In the genomic region with DNA sequence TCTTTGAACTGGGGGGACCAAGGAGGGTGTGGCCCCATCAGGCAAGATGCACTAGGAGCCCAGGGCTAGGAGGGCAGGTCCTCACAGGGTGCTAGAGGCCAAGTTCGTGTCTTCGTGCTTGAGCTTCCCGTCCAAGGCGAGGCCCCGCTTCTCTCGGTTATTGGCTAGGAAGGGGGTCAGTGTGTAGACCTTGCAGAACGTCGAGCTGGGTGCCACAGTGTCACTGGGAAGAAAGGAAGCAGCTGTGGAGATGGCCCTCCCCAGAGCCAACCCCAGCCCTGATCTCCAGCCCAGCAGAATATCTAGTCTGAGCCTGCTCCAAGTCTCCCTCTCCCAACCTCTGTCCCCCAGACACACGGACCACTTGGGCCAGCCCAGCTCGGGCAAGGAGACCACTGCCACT, we compare ENCODE assay signal across 20 cellular contexts. TPM values are rescaled to one million over a fixed set of nuclear protein-coding genes. Genes with fewer than 3 reads are reported as not detected.
DNase-seq lines count a peak whose midpoint lies in the region; ATAC-seq and TF ChIP-seq lines count a peak whose summit lies in the region.
"Had no signal": no experiment of that assay in that cellular context is flagged by ENCODE, and none has a peak within 500 bp of the region (broad histone marks: within the 10 kb centered on the region; RNA-seq: fewer than 3 reads in every experiment).

No MANE protein-coding gene starts in this region.

- no peaks in the 10 kb centered on the region for H4K20me1 ChIP-seq in osteoblast (ENCODE audit: insufficient read depth, low read length)

- H3K79me2 ChIP-seq in osteoblast (ENCODE audit: insufficient read depth, low read length): no peaks in the 10 kb centered on the region

- H3K4me2 ChIP-seq in osteoblast (ENCODE audit: insufficient read depth, low read length): no peak overlapping the region

- H3K4me1 Mint-ChIP-seq in T-helper 2 cell treated with Interferon-gamma antibody and Interleukin-4, amounts not matched to agents 5 μg/mL and 100 μg/mL, for 36 hours (ENCODE audit: low read depth): peaks cover 16% of the 10 kb centered on the region
- peaks cover 38% of the 10 kb centered on the region for H3K4me1 Mint-ChIP-seq in CD14-positive monocyte
- H3K4me1 Mint-ChIP-seq in central memory CD8-positive, alpha-beta T cell: peaks cover 51% of the 10 kb centered on the region
- H3K4me1 Mint-ChIP-seq: neural crest cell had no signal

- H3K27ac ChIP-seq in osteoblast (ENCODE audit: low read depth, low read length): no peak overlapping the region
- H3K27ac ChIP-seq: SJSA1, thyroid gland had no signal

- no peaks in the 10 kb centered on the region for H3K9me3 ChIP-seq in osteoblast (ENCODE audit: low read depth, low read length)
- H3K9me3 ChIP-seq: MG63, SJSA1, thyroid gland had no signal

- H2AFZ ChIP-seq in osteoblast (ENCODE audit: low read length): no peak overlapping the region

- peak overlapping the region; percentile 42 for H3K27ac Mint-ChIP-seq in T-helper 2 cell treated with Interferon-gamma antibody and Interleukin-4, amounts not matched to agents 5 μg/mL and 100 μg/mL, for 36 hours
- H3K27ac Mint-ChIP-seq in CD14-positive monocyte: peak overlapping the region in 1 of 7 donors; percentile 84
- H3K27ac Mint-ChIP-seq in central memory CD8-positive, alpha-beta T cell (ENCODE audit: low read depth): peak overlapping the region; percentile 90

- intact Hi-C loops in CD14-positive monocyte (cut with micrococcal nuclease): no loop called here

- no peaks in the 10 kb centered on the region for H3K4me1 ChIP-seq in osteoblast (ENCODE audit: insufficient read depth, low read length)
- H3K4me1 ChIP-seq: SJSA1, thyroid gland had no signal

- no peak overlapping the region for H3K4me3 Mint-ChIP-seq in T-helper 2 cell treated with Interferon-gamma antibody and Interleukin-4, amounts not matched to agents 5 μg/mL and 100 μg/mL, for 36 hours
- no peak overlapping the region for H3K4me3 Mint-ChIP-seq in CD14-positive monocyte
- H3K4me3 Mint-ChIP-seq in central memory CD8-positive, alpha-beta T cell: peak overlapping the region; percentile 56
- H3K4me3 Mint-ChIP-seq: neural crest cell had no signal

- H3K4me3 ChIP-seq in osteoblast (ENCODE audit: insufficient read depth, low read length): no peak overlapping the region
- H3K4me3 ChIP-seq: lung, MG63, SJSA1, thyroid gland had no signal

- no peak for DNase-seq in T-helper 2 cell treated with Interferon-gamma antibody and Interleukin-4, amounts not matched to agents 5 μg/mL and 100 μg/mL, for 36 hours (ENCODE audit: low spot score)
- DNase-seq in T-helper 2 cell (no peak), CD14-positive monocyte (ENCODE audit: low spot score) (peak; percentile 18), osteoblast (ENCODE audit: insufficient read length, low spot score, missing footprints) (peak; percentile 66), cerebellar nuclear complex (lab: John Stamatoyannopoulos, UW) (no peak), NCI-H1417 treated with DMSO at 0.1 percent for 48 hours (lab: John Stamatoyannopoulos, UW) (no peak), COLO829 (ENCODE audit: low spot score) (no peak)
- DNase-seq in central memory CD8-positive, alpha-beta T cell (ENCODE audit: low spot score in 2 of 2): no peak
- DNase-seq: amniotic stem cell, Calu3, MG63, NCI-H187, NCI-H510A treated with DMSO at 0.1 percent for 48 hours, thyroid gland had no signal

- TF ChIP-seq CTCF in CD14-positive monocyte (IDR thresholded peaks at IDR 0.05) (no peak), osteoblast (IDR thresholded peaks at IDR 0.05; ENCODE audit: extremely low read depth, low read depth, low read length) (no peak)

- H3K36me3 Mint-ChIP-seq in T-helper 2 cell treated with Interferon-gamma antibody and Interleukin-4, amounts not matched to agents 5 μg/mL and 100 μg/mL, for 36 hours (ENCODE audit: low read depth): peaks cover 35% of the 10 kb centered on the region
- H3K36me3 Mint-ChIP-seq in CD14-positive monocyte: peaks cover 80 to 92% of the 10 kb centered on the region in 2 donors
- peaks cover 9% of the 10 kb centered on the region for H3K36me3 Mint-ChIP-seq in central memory CD8-positive, alpha-beta T cell (ENCODE audit: insufficient read depth)

- no peaks in the 10 kb centered on the region for H3K27me3 ChIP-seq in osteoblast (ENCODE audit: insufficient read depth, low read length)
- H3K27me3 ChIP-seq: MG63, SJSA1, thyroid gland had no signal

- no peaks in the 10 kb centered on the region for H3K36me3 ChIP-seq in osteoblast (ENCODE audit: insufficient read depth, low read length)
- H3K36me3 ChIP-seq: MG63, SJSA1 had no signal

- no peaks in the 10 kb centered on the region for H3K27me3 Mint-ChIP-seq in T-helper 2 cell treated with Interferon-gamma antibody and Interleukin-4, amounts not matched to agents 5 μg/mL and 100 μg/mL, for 36 hours (ENCODE audit: low read depth)
- H3K27me3 Mint-ChIP-seq in CD14-positive monocyte (ENCODE audit: low read depth in 3 of 3): no peaks in the 10 kb centered on the region
- H3K27me3 Mint-ChIP-seq in central memory CD8-positive, alpha-beta T cell: no peaks in the 10 kb centered on the region

- no peak for ATAC-seq in central memory CD8-positive, alpha-beta T cell (replicated peaks; ENCODE audit: extremely low read depth, poor library complexity, severe bottlenecking)
- ATAC-seq: HepG2 had no signal

- no peaks in the 10 kb centered on the region for H3K9me3 Mint-ChIP-seq in T-helper 2 cell treated with Interferon-gamma antibody and Interleukin-4, amounts not matched to agents 5 μg/mL and 100 μg/mL, for 36 hours
- H3K9me3 Mint-ChIP-seq in CD14-positive monocyte: peaks cover 0 to 2% (median 0%) of the 10 kb centered on the region in 7 donors
- no peaks in the 10 kb centered on the region for H3K9me3 Mint-ChIP-seq in central memory CD8-positive, alpha-beta T cell
- H3K9me3 Mint-ChIP-seq: neural crest cell had no signal

RNA-seq across cellular contexts. Expression of a gene that starts 33.4 kb away (rescaled TPM):
- polyA plus RNA-seq in CD14-positive monocyte: not detected
- not detected in 2 replicates for total RNA-seq in osteoblast
- total RNA-seq: A172, Calu3, frontal cortex, HepG2, SJSA1 had no signal
- polyA plus RNA-seq: HepG2 had no signal

Comparison
In these comparisons a context has a peak if more than half of its experiments do, and no peak if none do; other contexts are left out.
1. DNase-seq: peak in CD14-positive monocyte (single experiment) and osteoblast (single experiment); none in T-helper 2 cell treated with Interferon-gamma antibody and Interleukin-4, amounts not matched to agents 5 μg/mL and 100 μg/mL, for 36 hours (single experiment), T-helper 2 cell (0 of 5), central memory CD8-positive, alpha-beta T cell (0 of 2), cerebellar nuclear complex (0 of 2), NCI-H1417 treated with DMSO at 0.1 percent for 48 hours (single experiment) and COLO829 (single experiment).